1 cellular context compared by ENCODE assay signal in the genomic region with DNA sequence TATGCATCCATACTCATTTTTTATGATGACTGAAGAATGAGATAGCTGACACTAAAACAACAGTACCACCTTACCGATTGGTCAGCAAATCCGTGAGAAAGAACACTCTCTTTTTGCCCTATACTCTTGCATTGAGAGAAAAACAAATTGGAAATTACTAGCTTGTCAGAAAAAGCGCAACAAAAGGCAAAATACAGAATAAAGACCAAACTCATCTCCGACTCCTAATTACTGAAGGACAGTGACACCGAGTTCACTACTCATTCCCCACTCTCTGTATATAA.
A peak's percentile ranks its signal among the peaks of the same experiment; 100 is the strongest.
TF ChIP-seq lines count a peak whose summit lies in the region.

No MANE protein-coding gene starts in this region.

TF ChIP-seq in HepG2, 621 proteins besides CTCF, POLR2A, EP300 and RAD21:
- TF ChIP-seq MAFK (conservative IDR thresholded peaks at IDR 0.05 in 1 of 2, IDR thresholded peaks at IDR 0.05 in 1 of 2; ENCODE audit: low read length in 2 of 2) (peak; percentile 30 to 45; a peak in 3 of 4 replicates), TCF7 (IDR thresholded peaks at IDR 0.05; ENCODE audit: low read depth) (no peak), NCOA5 (CRISPR knock-in tag; IDR thresholded peaks at IDR 0.05) (no peak), ZFX (CRISPR knock-in tag; IDR thresholded peaks at IDR 0.05; ENCODE audit: low read depth) (no peak), CEBPZ (IDR thresholded peaks at IDR 0.05; ENCODE audit: low read length) (no peak), MAFF (IDR thresholded peaks at IDR 0.05; ENCODE audit: low read depth, low read length) (peak; percentile 67), ZNF33B (CRISPR knock-in tag; IDR thresholded peaks at IDR 0.05) (no peak)
